ENCODE assay signal across 8 cellular contexts in the genomic region with DNA sequence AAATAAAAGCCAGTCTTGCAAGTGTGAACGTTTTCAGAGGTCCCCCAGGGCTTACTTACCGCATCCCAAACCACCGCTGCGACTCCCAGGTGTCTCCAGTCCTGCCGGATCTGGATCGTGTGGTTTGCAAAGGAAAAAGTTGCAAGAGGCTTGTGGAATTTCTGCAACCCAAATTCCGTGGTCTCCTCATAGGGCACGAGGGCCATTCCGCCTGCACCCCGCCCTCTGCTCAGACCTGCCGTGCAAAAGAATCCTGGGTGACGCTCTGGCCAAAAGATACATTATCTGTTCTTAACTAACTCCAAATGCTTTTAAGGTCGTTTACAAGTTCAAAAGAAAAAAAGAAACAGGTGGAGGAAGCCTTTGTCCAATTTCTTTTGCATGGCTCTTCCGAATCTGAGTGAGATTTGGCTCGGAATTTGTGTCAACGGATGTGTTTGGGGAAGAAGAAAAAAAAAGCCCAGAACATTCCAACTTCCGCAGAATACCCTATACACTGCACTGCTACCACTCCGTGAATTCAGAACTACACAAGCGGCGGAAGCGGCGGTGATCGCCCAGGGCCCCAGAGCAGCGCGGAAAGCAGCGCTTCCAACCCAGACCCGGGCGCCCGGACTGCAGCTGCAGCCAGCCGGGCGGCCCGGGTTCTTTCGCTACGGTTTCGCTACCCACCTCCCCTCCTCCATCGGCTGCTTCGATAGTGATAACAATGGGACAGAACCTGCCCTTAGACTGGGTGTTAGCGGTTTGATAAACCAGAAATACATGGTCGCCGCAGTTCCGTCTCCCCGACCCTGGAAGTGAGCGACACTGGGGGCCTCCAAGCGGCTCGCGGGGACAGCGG. TPM values are rescaled to one million over a fixed set of nuclear protein-coding genes. Genes with fewer than 3 reads are reported as not detected.
DNase-seq lines count a peak whose midpoint lies in the region; ATAC-seq and TF ChIP-seq lines count a peak whose summit lies in the region.

No MANE protein-coding gene starts in this region.

- peaks cover 10 to 73% (median 61%) of the 10 kb centered on the region in 6 donors for H3K4me1 ChIP-seq in spleen

- H3K27ac ChIP-seq in WERI-Rb-1 (peak overlapping the region; percentile 91), caudate nucleus (ENCODE audit: low read depth, low read length) (peak overlapping the region; percentile 93), spleen (peak overlapping the region; percentile 96 to 99 (median 98))

- intact Hi-C loops in spleen (cut with DNase I; ENCODE audit: low total_unique reads): loop anchor here (5.0 kb wide), 1 partner anchor 88 kb away; a partner anchor contains a TSS

- H3K4me3 ChIP-seq in WERI-Rb-1 (ENCODE audit: low read depth, low read length): peak overlapping the region; percentile 92
- peak overlapping the region; percentile 73 to 94 (median 86) for H3K4me3 ChIP-seq in spleen

- H3K27me3 ChIP-seq in WERI-Rb-1 (ENCODE audit: insufficient read depth, low read depth, severe bottlenecking) (no peaks in the 10 kb centered on the region), spleen (replicated peaks in 1 of 7) (no peaks in the 10 kb centered on the region)

- H3K9me3 ChIP-seq in WERI-Rb-1 (ENCODE audit: severe bottlenecking): no peaks in the 10 kb centered on the region
- H3K9me3 ChIP-seq in spleen: no peaks in the 10 kb centered on the region

- peaks cover 35% of the 10 kb centered on the region for H3K36me3 ChIP-seq in WERI-Rb-1
- H3K36me3 ChIP-seq in spleen: peaks cover 0 to 35% (median 6%) of the 10 kb centered on the region in 6 donors

- peak; percentile 31 for ATAC-seq in HG02798 (IDR thresholded peaks at IDR 0.05; ENCODE audit: poor library complexity, unreplicated experiment)

- peak in 1 of 3 donors; percentile 96 for TF ChIP-seq POLR2A in spleen (IDR thresholded peaks at IDR 0.05)

- WGBS in spleen, 5 donors: 1 to 2% (median 1%) methylated on average over 23 to 47 of the region's 47 CpGs

- DNase-seq in NCI-H2081 (lab: John Stamatoyannopoulos, UW) (peak; percentile 41 to 69), NCI-H2081 treated with DMSO at 0.1 percent for 48 hours (lab: John Stamatoyannopoulos, UW) (no peak), NCI-H146 (lab: John Stamatoyannopoulos, UW) (peak; percentile 57), WERI-Rb-1 (peak; percentile 39), caudate nucleus (lab: John Stamatoyannopoulos, UW) (peak in 47 of 61 donors; percentile 13 to 82 (median 54)), inferior parietal cortex (ENCODE audit: extremely low spot score) (peak; percentile 75), spleen (peak; percentile 95)

- TF ChIP-seq CTCF in WERI-Rb-1 (IDR thresholded peaks at IDR 0.05; ENCODE audit: low read depth, low read length) (no peak), spleen (IDR thresholded peaks at IDR 0.05 in 8 of 11, conservative IDR thresholded peaks at IDR 0.05 in 3 of 11) (peak in 1 of 11 experiments; percentile 4)

RNA-seq across cellular contexts. Expression of a gene that starts 0.8 kb away (rescaled TPM):
- total RNA-seq in spleen: 10 to 100 TPM; 18.8 to 43.6 (median 24.1) TPM
- polyA plus RNA-seq in spleen: 10 to 100 TPM; 22.5 to 34.6 (median 27.4) TPM
